8 cellular contexts compared by ENCODE assay signal in the genomic region with DNA sequence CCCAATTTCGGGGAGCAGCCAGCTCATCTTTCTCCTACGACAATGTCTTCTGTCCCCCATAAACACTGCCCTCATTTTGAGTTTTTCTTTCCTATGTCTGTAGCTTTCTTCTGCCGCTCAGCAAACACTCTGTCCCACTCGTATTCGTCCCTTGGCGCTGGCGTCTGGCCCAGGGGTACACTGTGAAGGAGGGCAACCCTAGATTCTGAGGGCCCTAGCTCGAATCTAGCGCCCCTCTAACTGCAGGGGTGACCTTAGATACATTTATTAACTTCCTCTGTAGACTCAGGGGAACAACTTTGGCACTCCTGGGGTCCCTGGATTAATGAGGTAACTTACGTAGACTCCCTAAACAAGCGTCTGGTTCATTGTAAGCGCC. TPM values are rescaled to one million over a fixed set of nuclear protein-coding genes. Genes with fewer than 3 reads are reported as not detected.
A peak's percentile ranks its signal among the peaks of the same experiment; 100 is the strongest.
DNase-seq lines count a peak whose midpoint lies in the region; ATAC-seq and TF ChIP-seq lines count a peak whose summit lies in the region.

No MANE protein-coding gene starts in this region.

- peaks cover 7% of the 10 kb centered on the region; the same call in 1 of the 2 replicates for H3K4me1 ChIP-seq in HEK293 (ENCODE audit: control insufficient read depth, insufficient read depth, low read length)

- no peak for DNase-seq in WERI-Rb-1
- peak; percentile 43 for DNase-seq in left ventricle myocardium superior
- no peak for DNase-seq in GM10248 (ENCODE audit: extremely low spot score)
- no peak for DNase-seq in G401 (ENCODE audit: low spot score)
- no peak for DNase-seq in NCI-H1436 (lab: John Stamatoyannopoulos, UW)

- H3K9me3 ChIP-seq in HEK293 (ENCODE audit: control insufficient read depth, insufficient read depth, low read depth, low read length) (no peaks in the 10 kb centered on the region), WERI-Rb-1 (ENCODE audit: severe bottlenecking) (no peaks in the 10 kb centered on the region)

- intact Hi-C loops in left ventricle myocardium superior (cut with micrococcal nuclease): loop anchor here (5.0 to 10.0 kb wide), 2 partner anchors 50 to 133 kb away; no protein-coding TSS in a partner anchor

- H3K36me3 ChIP-seq in HEK293 (ENCODE audit: control insufficient read depth in 2 of 2, insufficient read depth in 1 of 2, low read length in 2 of 2) (no peaks in the 10 kb centered on the region), WERI-Rb-1 (peaks cover 10% of the 10 kb centered on the region; the same call in 1 of the 2 replicates)

- peak overlapping the region; percentile 79; the same call in 1 of the 2 replicates for H3K27ac ChIP-seq in HEK293 (ENCODE audit: extremely low read depth, low read depth, low read length)
- peak overlapping the region; percentile 99 for H3K27ac ChIP-seq in WERI-Rb-1
- H3K27ac ChIP-seq in skin epidermis: peak overlapping the region in 18 of 21 experiments; percentile 80 to 95 (median 91)

- no peak for TF ChIP-seq CTCF in HEK293 (tag by site-specific recombination; IDR thresholded peaks at IDR 0.05)
- TF ChIP-seq CTCF in WERI-Rb-1 (IDR thresholded peaks at IDR 0.05; ENCODE audit: low read depth, low read length): no peak
- TF ChIP-seq CTCF in GM10248 (IDR thresholded peaks at IDR 0.05; ENCODE audit: control extremely low read depth, extremely low read depth, low read depth, missing control alignments): no peak

- in situ Hi-C loops in G401 (cut with HindIII; ENCODE audit: low sequenced_read_pairs): no loop called here

- CTCF ChIA-PET in HEK293 (lab: Yijun Ruan, JAX): interaction anchor here (0.6 to 2.0 kb wide), 23 partner anchors 9 to 487 kb away, joined by 3 to 32 read pairs (median 3); no protein-coding TSS in a partner anchor
- CTCF ChIA-PET in GM10248 (lab: Yijun Ruan, JAX): interaction anchor here (0.6 to 2.1 kb wide), 52 partner anchors 8 to 201 kb away, joined by 3 to 24 read pairs (median 5); no protein-coding TSS in a partner anchor

- H3K27me3 ChIP-seq in WERI-Rb-1 (ENCODE audit: insufficient read depth, low read depth, severe bottlenecking): no peaks in the 10 kb centered on the region

- ATAC-seq in left ventricle myocardium superior (no peak), HG03280 (IDR thresholded peaks at IDR 0.05; ENCODE audit: unreplicated experiment) (no peak)

- peak overlapping the region; percentile 65 for H3K4me3 ChIP-seq in HEK293 (ENCODE audit: low read depth, low read length)
- H3K4me3 ChIP-seq in WERI-Rb-1 (ENCODE audit: low read depth, low read length): peak overlapping the region; percentile 99
- peak overlapping the region; percentile 70 to 99 (median 94) for H3K4me3 ChIP-seq in skin epidermis

- POLR2A ChIA-PET in HEK293 (lab: Yijun Ruan, JAX): interaction anchor here (0.7 to 0.8 kb wide), 3 partner anchors 132 to 632 kb away, joined by 3 to 6 read pairs (median 4); no protein-coding TSS in a partner anchor
- POLR2A ChIA-PET in GM10248 (lab: Yijun Ruan, JAX): interaction anchor here (0.7 kb wide), 1 partner anchor 8 kb away, joined by 3 read pairs; no protein-coding TSS in a partner anchor

TF ChIP-seq in HEK293, 187 proteins besides CTCF, POLR2A, EP300 and RAD21:
- TF ChIP-seq ZNF701 (tag by site-specific recombination; IDR thresholded peaks at IDR 0.05) (no peak), ZNF654 (tag by site-specific recombination; IDR thresholded peaks at IDR 0.05; ENCODE audit: low read depth) (no peak), ZNF2 (tag by site-specific recombination; IDR thresholded peaks at IDR 0.05) (no peak), ZNF112 (tag by site-specific recombination; IDR thresholded peaks at IDR 0.05) (no peak), ZNF837 (tag by site-specific recombination; IDR thresholded peaks at IDR 0.05) (no peak), YY1 (tag by site-specific recombination; IDR thresholded peaks at IDR 0.05) (no peak), KLF10 (tag by site-specific recombination; IDR thresholded peaks at IDR 0.05) (no peak), ZNF544 (tag by site-specific recombination; IDR thresholded peaks at IDR 0.05) (no peak), ZNF433 (tag by site-specific recombination; IDR thresholded peaks at IDR 0.05; ENCODE audit: low read depth) (no peak), ZNF114 (tag by site-specific recombination; IDR thresholded peaks at IDR 0.05) (no peak), ZNF138 (tag by site-specific recombination; IDR thresholded peaks at IDR 0.05; ENCODE audit: borderline replicate concordance) (no peak), ZFHX2 (tag by site-specific recombination; conservative IDR thresholded peaks at IDR 0.05) (no peak)
- TF ChIP-seq, protein P1, sequence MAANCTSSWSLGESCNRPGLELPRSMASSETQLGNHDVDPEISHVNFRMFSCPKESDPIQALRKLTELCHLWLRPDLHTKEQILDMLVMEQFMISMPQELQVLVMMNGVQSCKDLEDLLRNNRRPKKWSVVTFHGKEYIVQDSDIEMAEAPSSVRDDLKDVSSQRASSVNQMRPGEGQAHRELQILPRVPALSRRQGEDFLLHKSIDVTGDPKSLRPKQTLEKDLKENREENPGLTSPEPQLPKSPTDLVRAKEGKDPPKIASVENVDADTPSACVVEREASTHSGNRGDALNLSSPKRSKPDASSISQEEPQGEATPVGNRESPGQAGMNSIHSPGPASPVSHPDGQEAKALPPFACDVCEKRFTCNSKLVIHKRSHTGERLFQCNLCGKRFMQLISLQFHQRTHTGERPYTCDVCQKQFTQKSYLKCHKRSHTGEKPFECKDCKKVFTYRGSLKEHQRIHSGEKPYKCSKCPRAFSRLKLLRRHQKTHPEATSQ (tag by site-specific recombination; IDR thresholded peaks at IDR 0.05): no peak
- TF ChIP-seq, protein P2, sequence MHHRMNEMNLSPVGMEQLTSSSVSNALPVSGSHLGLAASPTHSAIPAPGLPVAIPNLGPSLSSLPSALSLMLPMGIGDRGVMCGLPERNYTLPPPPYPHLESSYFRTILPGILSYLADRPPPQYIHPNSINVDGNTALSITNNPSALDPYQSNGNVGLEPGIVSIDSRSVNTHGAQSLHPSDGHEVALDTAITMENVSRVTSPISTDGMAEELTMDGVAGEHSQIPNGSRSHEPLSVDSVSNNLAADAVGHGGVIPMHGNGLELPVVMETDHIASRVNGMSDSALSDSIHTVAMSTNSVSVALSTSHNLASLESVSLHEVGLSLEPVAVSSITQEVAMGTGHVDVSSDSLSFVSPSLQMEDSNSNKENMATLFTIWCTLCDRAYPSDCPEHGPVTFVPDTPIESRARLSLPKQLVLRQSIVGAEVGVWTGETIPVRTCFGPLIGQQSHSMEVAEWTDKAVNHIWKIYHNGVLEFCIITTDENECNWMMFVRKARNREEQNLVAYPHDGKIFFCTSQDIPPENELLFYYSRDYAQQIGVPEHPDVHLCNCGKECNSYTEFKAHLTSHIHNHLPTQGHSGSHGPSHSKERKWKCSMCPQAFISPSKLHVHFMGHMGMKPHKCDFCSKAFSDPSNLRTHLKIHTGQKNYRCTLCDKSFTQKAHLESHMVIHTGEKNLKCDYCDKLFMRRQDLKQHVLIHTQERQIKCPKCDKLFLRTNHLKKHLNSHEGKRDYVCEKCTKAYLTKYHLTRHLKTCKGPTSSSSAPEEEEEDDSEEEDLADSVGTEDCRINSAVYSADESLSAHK (tag by site-specific recombination; IDR thresholded peaks at IDR 0.05): no peak
- TF ChIP-seq, protein P3, sequence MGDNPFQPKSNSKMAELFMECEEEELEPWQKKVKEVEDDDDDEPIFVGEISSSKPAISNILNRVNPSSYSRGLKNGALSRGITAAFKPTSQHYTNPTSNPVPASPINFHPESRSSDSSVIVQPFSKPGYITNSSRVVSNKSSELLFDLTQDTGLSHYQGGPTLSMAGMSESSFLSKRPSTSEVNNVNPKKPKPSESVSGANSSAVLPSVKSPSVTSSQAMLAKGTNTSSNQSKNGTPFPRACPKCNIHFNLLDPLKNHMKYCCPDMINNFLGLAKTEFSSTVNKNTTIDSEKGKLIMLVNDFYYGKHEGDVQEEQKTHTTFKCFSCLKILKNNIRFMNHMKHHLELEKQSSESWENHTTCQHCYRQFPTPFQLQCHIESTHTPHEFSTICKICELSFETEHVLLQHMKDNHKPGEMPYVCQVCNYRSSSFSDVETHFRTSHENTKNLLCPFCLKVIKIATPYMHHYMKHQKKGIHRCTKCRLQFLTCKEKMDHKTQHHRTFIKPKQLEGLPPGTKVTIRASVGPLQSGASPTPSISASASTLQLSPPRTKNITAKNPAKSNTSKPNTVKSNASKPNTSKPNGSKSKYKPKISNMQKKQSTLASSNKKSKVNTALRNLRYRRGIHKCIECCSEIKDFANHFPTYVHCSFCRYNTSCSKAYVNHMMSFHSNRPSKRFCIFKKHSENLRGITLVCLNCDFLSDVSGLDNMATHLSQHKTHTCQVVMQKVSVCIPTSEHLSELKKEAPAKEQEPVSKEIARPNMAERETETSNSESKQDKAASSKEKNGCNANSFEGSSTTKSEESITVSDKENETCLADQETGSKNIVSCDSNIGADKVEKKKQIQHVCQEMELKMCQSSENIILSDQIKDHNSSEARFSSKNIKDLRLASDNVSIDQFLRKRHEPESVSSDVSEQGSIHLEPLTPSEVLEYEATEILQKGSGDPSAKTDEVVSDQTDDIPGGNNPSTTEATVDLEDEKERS (tag by site-specific recombination; IDR thresholded peaks at IDR 0.05): no peak

RNA-seq across cellular contexts. Expression of a gene that starts 0.7 kb away (rescaled TPM):
- total RNA-seq in left ventricle myocardium superior: 12.5 TPM
- 0.12 and 0.85 TPM in 2 replicates for total RNA-seq in G401 (2014; rRNA removed; shearing (Covaris generic))
